ENCODE assay signal across 13 cellular contexts in the genomic region with DNA sequence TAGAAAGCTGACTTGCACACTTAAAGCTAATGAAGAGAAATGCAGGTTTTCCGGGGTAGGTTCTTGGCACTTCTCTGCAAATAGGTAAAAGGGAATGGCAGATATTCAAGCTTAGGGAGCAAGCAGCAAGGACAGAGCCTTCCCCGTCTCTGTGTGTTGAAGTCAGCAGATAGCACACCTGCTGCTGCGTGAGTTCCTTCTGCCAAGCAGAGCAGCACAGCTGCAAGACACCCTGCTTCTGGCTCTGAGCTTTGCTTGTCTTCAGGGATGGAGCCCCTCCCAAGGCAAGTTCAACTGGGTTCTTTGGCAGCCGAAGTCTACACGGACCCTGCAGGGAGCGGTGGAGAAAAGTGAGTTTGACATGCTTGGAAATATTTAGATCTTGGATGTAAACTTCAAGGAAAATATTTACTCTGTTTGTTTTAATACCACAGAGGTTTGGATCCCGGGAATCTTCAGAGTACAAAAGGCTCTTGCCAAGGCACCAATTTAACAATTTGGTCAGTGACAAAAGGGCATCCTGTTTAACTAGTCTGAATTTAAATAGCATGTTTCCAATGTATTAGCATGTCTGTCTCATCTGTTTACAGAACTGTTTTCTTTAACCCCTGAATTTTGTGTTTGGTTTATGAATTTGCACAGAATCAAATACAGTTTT.
DNase-seq lines count a peak whose midpoint lies in the region; ATAC-seq and TF ChIP-seq lines count a peak whose summit lies in the region.
"Had no signal": no experiment of that assay in that cellular context is flagged by ENCODE, and none has a peak within 500 bp of the region (broad histone marks: within the 10 kb centered on the region; RNA-seq: fewer than 3 reads in every experiment).

No MANE protein-coding gene starts in this region.

- H3K4me3 ChIP-seq in astrocyte of the spinal cord (ENCODE audit: low read depth, low read length) (no peak overlapping the region), thyroid gland (replicated peaks in 1 of 3) (no peak overlapping the region)

- 32 to 34% methylated on average over 7 of the region's 7 CpGs for WGBS in thyroid gland, 2 donors

- H3K27ac ChIP-seq in thyroid gland = peak overlapping the region; percentile 9 to 38 (median 21)
- H3K27ac ChIP-seq: HL-60, tibial nerve had no signal

- DNase-seq in activated CD8-positive, alpha-beta memory T cell treated with anti-CD3 and anti-CD28 coated beads, Interleukin-2, amount 50 U/mL, for 48 hours = peak; percentile 50
- DNase-seq in activated CD8-positive, alpha-beta memory T cell treated with anti-CD3 and anti-CD28 coated beads for 24 hours = no peak
- peak; percentile 31 for DNase-seq in astrocyte of the spinal cord (ENCODE audit: low read depth, low spot score)
- DNase-seq in medulla oblongata (ENCODE audit: extremely low spot score) = peak; percentile 34
- DNase-seq in thyroid gland = peak; percentile 20 to 47
- DNase-seq in NCI-H2081 (lab: John Stamatoyannopoulos, UW) = no peak
- DNase-seq: activated CD4-positive, alpha-beta T cell treated with anti-CD3 and anti-CD28 coated beads, Interleukin-2, amount 50 U/mL, for 48 hours; EL; hippocampal formation had no signal

- no peaks in the 10 kb centered on the region for H3K36me3 ChIP-seq in thyroid gland
- H3K36me3 ChIP-seq: tibial nerve had no signal

- in situ Hi-C loops in astrocyte of the spinal cord (cut with HindIII; ENCODE audit: low sequenced_read_pairs) = no loop called here

- intact Hi-C loops in thyroid gland (cut with DNase I) = no loop called here

- no peaks in the 10 kb centered on the region for H3K9me3 ChIP-seq in thyroid gland

- peaks cover 9 to 16% of the 10 kb centered on the region in 2 donors for H3K4me1 ChIP-seq in thyroid gland

- ATAC-seq in HG02981 (IDR thresholded peaks at IDR 0.05; ENCODE audit: unreplicated experiment) (no peak), HG02852 (IDR thresholded peaks at IDR 0.05; ENCODE audit: unreplicated experiment) (no peak)

- no peaks in the 10 kb centered on the region for H3K27me3 ChIP-seq in thyroid gland
- H3K27me3 ChIP-seq: tibial nerve had no signal

- TF ChIP-seq CTCF in astrocyte of the spinal cord (IDR thresholded peaks at IDR 0.05; ENCODE audit: low read depth, low read length) (no peak), thyroid gland (IDR thresholded peaks at IDR 0.05) (no peak)

- no peak for TF ChIP-seq POLR2A in thyroid gland (IDR thresholded peaks at IDR 0.05)

Comparison
In these comparisons a context has a peak if more than half of its experiments do, and no peak if none do; other contexts are left out.
1. DNase-seq: peak in activated CD8-positive, alpha-beta memory T cell treated with anti-CD3 and anti-CD28 coated beads, Interleukin-2, amount 50 U/mL, for 48 hours (single experiment), astrocyte of the spinal cord (single experiment), medulla oblongata (single experiment) and thyroid gland (2 of 2); none in activated CD8-positive, alpha-beta memory T cell treated with anti-CD3 and anti-CD28 coated beads for 24 hours (single experiment) and NCI-H2081 (0 of 2).